23 cellular contexts compared by ENCODE assay signal in the genomic region with DNA sequence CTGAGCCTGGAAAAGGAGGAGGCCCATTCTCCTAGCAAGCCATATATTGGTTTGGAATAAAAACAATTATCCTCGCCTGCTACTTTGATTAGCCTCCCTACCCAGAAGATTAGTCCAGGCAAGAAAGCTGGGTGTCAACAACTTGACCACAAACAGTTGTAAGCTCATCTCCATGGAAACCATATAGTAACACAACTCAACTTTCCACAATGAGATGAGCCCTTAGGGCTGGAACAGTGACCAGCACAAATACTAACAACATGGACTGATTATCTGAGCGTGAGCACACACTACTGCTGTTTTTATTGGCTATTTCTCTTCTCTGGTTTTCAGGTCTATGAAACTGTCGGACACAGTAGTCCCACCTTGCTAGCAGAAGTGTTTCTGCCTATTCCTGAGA.
"Had no signal": no experiment of that assay in that cellular context is flagged by ENCODE, and none has a peak within 500 bp of the region (broad histone marks: within the 10 kb centered on the region; RNA-seq: fewer than 3 reads in every experiment).

No MANE protein-coding gene starts in this region.

- H3K27me3 ChIP-seq: Peyer's patch, SJSA1 had no signal

- H3K27ac Mint-ChIP-seq: activated B cell treated with CpG ODN at 0.5 μM for 24 hours; activated CD4-positive, alpha-beta memory T cell treated with anti-CD3 and anti-CD28 coated beads for 36 hours; activated CD4-positive, alpha-beta T cell treated with anti-CD3 and anti-CD28 coated beads, Interleukin-2, amount 10 ng/mL, durations not matched to agents 7 days and 5 days; activated naive CD4-positive, alpha-beta T cell treated with anti-CD3 and anti-CD28 coated beads, Interleukin-2, amount 10 ng/mL, durations not matched to agents 7 days and 5 days; activated naive CD8-positive, alpha-beta T cell treated with anti-CD3 and anti-CD28 coated beads for 36 hours; T-helper 1 cell treated with Interleukin-12 subunit alpha and Interleukin-12 subunit beta and Interleukin-4 antibody, amounts not matched to agents 30 μg/mL and 1 μg/mL, for 36 hours had no signal

- H3K4me3 Mint-ChIP-seq: activated B cell treated with CpG ODN at 0.5 μM for 24 hours; activated CD4-positive, alpha-beta memory T cell treated with anti-CD3 and anti-CD28 coated beads for 36 hours; activated CD4-positive, alpha-beta T cell treated with anti-CD3 and anti-CD28 coated beads, Interleukin-2, amount 10 ng/mL, durations not matched to agents 7 days and 5 days; activated naive CD4-positive, alpha-beta T cell treated with anti-CD3 and anti-CD28 coated beads, Interleukin-2, amount 10 ng/mL, durations not matched to agents 7 days and 5 days; activated naive CD8-positive, alpha-beta T cell treated with anti-CD3 and anti-CD28 coated beads for 36 hours; activated T-cell treated with anti-CD3 and anti-CD28 coated beads, Interleukin-2, amount 50 U/mL, for 4 hours; T-helper 1 cell treated with Interleukin-12 subunit alpha and Interleukin-12 subunit beta and Interleukin-4 antibody, amounts not matched to agents 30 μg/mL and 1 μg/mL, for 36 hours had no signal

- H3K27me3 Mint-ChIP-seq: activated B cell treated with CpG ODN at 0.5 μM for 24 hours; activated CD4-positive, alpha-beta memory T cell treated with anti-CD3 and anti-CD28 coated beads for 36 hours; activated CD4-positive, alpha-beta T cell treated with anti-CD3 and anti-CD28 coated beads, Interleukin-2, amount 10 ng/mL, durations not matched to agents 7 days and 5 days; activated naive CD4-positive, alpha-beta T cell treated with anti-CD3 and anti-CD28 coated beads, Interleukin-2, amount 10 ng/mL, durations not matched to agents 7 days and 5 days; activated naive CD8-positive, alpha-beta T cell treated with anti-CD3 and anti-CD28 coated beads for 36 hours had no signal

- H3K36me3 ChIP-seq: Peyer's patch, SJSA1 had no signal

- H3K4me3 ChIP-seq: Peyer's patch, SJSA1 had no signal

- DNase-seq: activated B cell treated with CpG ODN at 0.5 μM for 24 hours; activated CD4-positive, alpha-beta memory T cell treated with anti-CD3 and anti-CD28 coated beads for 36 hours; activated CD4-positive, alpha-beta T cell treated with anti-CD3 and anti-CD28 coated beads, Interleukin-2, amount 10 ng/mL, durations not matched to agents 7 days and 5 days; activated CD8-positive, alpha-beta memory T cell treated with anti-CD3 and anti-CD28 coated beads for 24 hours; activated gamma-delta T cell; activated naive CD4-positive, alpha-beta T cell treated with anti-CD3 and anti-CD28 coated beads, Interleukin-2, amount 10 ng/mL, durations not matched to agents 7 days and 5 days; activated naive CD8-positive, alpha-beta T cell treated with anti-CD3 and anti-CD28 coated beads for 36 hours; activated T-cell treated with anti-CD3 and anti-CD28 coated beads, Interleukin-2, amount 50 U/mL, for 4 hours; cerebellar nuclear complex; Kasumi-1; KBM-7; MV-4-11; NCI-H1092 treated with DMSO at 0.1 percent for 48 hours; NCI-H1436; NCI-H1694 treated with DMSO at 0.1 percent for 48 hours; NCI-H2029 treated with DMSO at 0.1 percent for 48 hours; NCI-H510A treated with DMSO at 0.1 percent for 48 hours; NCI-H69; Peyer's patch; SHP77; T-helper 9 cell had no signal

- H3K27ac ChIP-seq: Peyer's patch, SJSA1 had no signal

- H3K9me3 ChIP-seq: Peyer's patch, SJSA1 had no signal

- H3K4me1 ChIP-seq: Peyer's patch, SJSA1 had no signal

- ATAC-seq: activated T-cell treated with anti-CD3 and anti-CD28 coated beads, Interleukin-2, amount 50 U/mL, for 4 hours had no signal
